26 cellular contexts compared by ENCODE assay signal in genomic region chr6:65191412-65191811, GRCh38.
"Had no signal": no experiment of that assay in that cellular context is flagged by ENCODE, and none has a peak within 500 bp of the region (broad histone marks: within the 10 kb centered on the region; RNA-seq: fewer than 3 reads in every experiment).

No MANE protein-coding gene starts in this region.

- H3K27me3 Mint-ChIP-seq: activated CD4-positive, alpha-beta memory T cell treated with anti-CD3 and anti-CD28 coated beads, Interleukin-2, amount 10 ng/mL, durations not matched to agents 7 days and 5 days; activated CD4-positive, alpha-beta T cell treated with anti-CD3 and anti-CD28 coated beads, Interleukin-2, amount 10 ng/mL, durations not matched to agents 7 days and 5 days; activated naive CD4-positive, alpha-beta T cell treated with anti-CD3 and anti-CD28 coated beads, Interleukin-2, amount 10 ng/mL, durations not matched to agents 7 days and 5 days; activated naive CD8-positive, alpha-beta T cell treated with anti-CD3 and anti-CD28 coated beads, Interleukin-2, amount 10 ng/mL, durations not matched to agents 7 days and 5 days; activated T-cell treated with anti-CD3 and anti-CD28 coated beads, Interleukin-2, amount 50 U/mL, for 24 hours; effector memory CD8-positive, alpha-beta T cell; progenitor cell of endocrine pancreas; stimulated activated naive CD8-positive, alpha-beta T cell treated with anti-CD3 and anti-CD28 coated beads, Interleukin-15, Interleukin-2, amounts not matched to agents 100 ng/mL and 50 ng/mL, for 24 hours had no signal

- H3K9me3 Mint-ChIP-seq: activated CD4-positive, alpha-beta memory T cell treated with anti-CD3 and anti-CD28 coated beads, Interleukin-2, amount 10 ng/mL, durations not matched to agents 7 days and 5 days; activated CD4-positive, alpha-beta T cell treated with anti-CD3 and anti-CD28 coated beads, Interleukin-2, amount 10 ng/mL, durations not matched to agents 7 days and 5 days; activated naive CD8-positive, alpha-beta T cell treated with anti-CD3 and anti-CD28 coated beads, Interleukin-2, amount 10 ng/mL, durations not matched to agents 7 days and 5 days; nephron had no signal

- H3K4me3 ChIP-seq: gastrocnemius medialis, ovary, skin epidermis, thoracic aorta had no signal

- H3K36me3 ChIP-seq: gastrocnemius medialis, ovary, thoracic aorta had no signal

- H3K27me3 ChIP-seq: gastrocnemius medialis, ovary had no signal

- H3K4me3 Mint-ChIP-seq: activated CD4-positive, alpha-beta memory T cell treated with anti-CD3 and anti-CD28 coated beads, Interleukin-2, amount 10 ng/mL, durations not matched to agents 7 days and 5 days; activated CD4-positive, alpha-beta T cell treated with anti-CD3 and anti-CD28 coated beads, Interleukin-2, amount 10 ng/mL, durations not matched to agents 7 days and 5 days; activated naive CD4-positive, alpha-beta T cell treated with anti-CD3 and anti-CD28 coated beads, Interleukin-2, amount 10 ng/mL, durations not matched to agents 7 days and 5 days; activated naive CD8-positive, alpha-beta T cell treated with anti-CD3 and anti-CD28 coated beads, Interleukin-2, amount 10 ng/mL, durations not matched to agents 7 days and 5 days; activated T-cell treated with anti-CD3 and anti-CD28 coated beads, Interleukin-2, amount 50 U/mL, for 24 hours; effector memory CD8-positive, alpha-beta T cell; nephron; stimulated activated effector memory CD8-positive, alpha-beta T cell treated with anti-CD3 and anti-CD28 coated beads, Interleukin-12 subunit alpha, Interleukin-12 subunit beta, amount 100 ng/mL, for 72 hours; stimulated activated naive CD8-positive, alpha-beta T cell treated with anti-CD3 and anti-CD28 coated beads, Interleukin-15, Interleukin-2, amounts not matched to agents 100 ng/mL and 50 ng/mL, for 24 hours had no signal

- DNase-seq: activated CD4-positive, alpha-beta memory T cell treated with anti-CD3 and anti-CD28 coated beads, Interleukin-2, amount 10 ng/mL, durations not matched to agents 7 days and 5 days; activated CD4-positive, alpha-beta T cell treated with anti-CD3 and anti-CD28 coated beads for 1 hour; activated CD4-positive, alpha-beta T cell treated with anti-CD3 and anti-CD28 coated beads, Interleukin-2, amount 10 ng/mL, durations not matched to agents 7 days and 5 days; activated CD8-positive, alpha-beta memory T cell treated with anti-CD3 and anti-CD28 coated beads, Interleukin-2, amount 50 U/mL, for 48 hours; activated gamma-delta T cell; activated naive CD4-positive, alpha-beta T cell treated with anti-CD3 and anti-CD28 coated beads, Interleukin-2, amount 10 ng/mL, durations not matched to agents 7 days and 5 days; activated naive CD8-positive, alpha-beta T cell treated with anti-CD3 and anti-CD28 coated beads, Interleukin-2, amount 10 ng/mL, durations not matched to agents 7 days and 5 days; activated T-cell treated with anti-CD3 and anti-CD28 coated beads, Interleukin-2, amount 50 U/mL, for 24 hours; caudate nucleus; cortex of kidney; effector memory CD8-positive, alpha-beta T cell; erythroblast; gastrocnemius medialis; glutamatergic neuron; left cardiac atrium; left ventricle myocardium superior; ovary; stimulated activated CD4-positive, alpha-beta T cell treated with anti-CD3 and anti-CD28 coated beads, Interleukin-12 subunit alpha, Interleukin-12 subunit beta, amount 100 ng/mL, for 4 hours; stimulated activated CD4-positive, alpha-beta T cell treated with anti-CD3 and anti-CD28 coated beads, Interleukin-4, amount 100 ng/mL, for 24 hours had no signal

- H3K4me1 ChIP-seq: gastrocnemius medialis had no signal

- H3K27ac Mint-ChIP-seq: activated CD4-positive, alpha-beta memory T cell treated with anti-CD3 and anti-CD28 coated beads, Interleukin-2, amount 10 ng/mL, durations not matched to agents 7 days and 5 days; activated CD4-positive, alpha-beta T cell treated with anti-CD3 and anti-CD28 coated beads, Interleukin-2, amount 10 ng/mL, durations not matched to agents 7 days and 5 days; activated naive CD4-positive, alpha-beta T cell treated with anti-CD3 and anti-CD28 coated beads, Interleukin-2, amount 10 ng/mL, durations not matched to agents 7 days and 5 days; activated naive CD8-positive, alpha-beta T cell treated with anti-CD3 and anti-CD28 coated beads, Interleukin-2, amount 10 ng/mL, durations not matched to agents 7 days and 5 days; activated T-cell treated with anti-CD3 and anti-CD28 coated beads, Interleukin-2, amount 50 U/mL, for 24 hours; effector memory CD8-positive, alpha-beta T cell; nephron; progenitor cell of endocrine pancreas; stimulated activated effector memory CD8-positive, alpha-beta T cell treated with anti-CD3 and anti-CD28 coated beads, Interleukin-12 subunit alpha, Interleukin-12 subunit beta, amount 100 ng/mL, for 72 hours; stimulated activated naive CD8-positive, alpha-beta T cell treated with anti-CD3 and anti-CD28 coated beads, Interleukin-15, Interleukin-2, amounts not matched to agents 100 ng/mL and 50 ng/mL, for 24 hours had no signal

- H3K9me3 ChIP-seq: gastrocnemius medialis, ovary, thoracic aorta had no signal

- ATAC-seq: effector memory CD8-positive, alpha-beta T cell; gastrocnemius medialis; left cardiac atrium; left ventricle myocardium superior; sciatic nerve; stimulated activated effector memory CD8-positive, alpha-beta T cell treated with anti-CD3 and anti-CD28 coated beads, Interleukin-12 subunit alpha, Interleukin-12 subunit beta, amount 100 ng/mL, for 72 hours had no signal

- H3K36me3 Mint-ChIP-seq: activated naive CD4-positive, alpha-beta T cell treated with anti-CD3 and anti-CD28 coated beads, Interleukin-2, amount 10 ng/mL, durations not matched to agents 7 days and 5 days; activated naive CD8-positive, alpha-beta T cell treated with anti-CD3 and anti-CD28 coated beads, Interleukin-2, amount 10 ng/mL, durations not matched to agents 7 days and 5 days; stimulated activated effector memory CD8-positive, alpha-beta T cell treated with anti-CD3 and anti-CD28 coated beads, Interleukin-12 subunit alpha, Interleukin-12 subunit beta, amount 100 ng/mL, for 72 hours had no signal

- H3K27ac ChIP-seq: gastrocnemius medialis, ovary, skin epidermis, thoracic aorta had no signal

- H3K4me1 Mint-ChIP-seq: activated CD4-positive, alpha-beta memory T cell treated with anti-CD3 and anti-CD28 coated beads, Interleukin-2, amount 10 ng/mL, durations not matched to agents 7 days and 5 days; activated CD4-positive, alpha-beta T cell treated with anti-CD3 and anti-CD28 coated beads, Interleukin-2, amount 10 ng/mL, durations not matched to agents 7 days and 5 days; activated naive CD4-positive, alpha-beta T cell treated with anti-CD3 and anti-CD28 coated beads, Interleukin-2, amount 10 ng/mL, durations not matched to agents 7 days and 5 days; activated naive CD8-positive, alpha-beta T cell treated with anti-CD3 and anti-CD28 coated beads, Interleukin-2, amount 10 ng/mL, durations not matched to agents 7 days and 5 days; nephron; stimulated activated effector memory CD8-positive, alpha-beta T cell treated with anti-CD3 and anti-CD28 coated beads, Interleukin-12 subunit alpha, Interleukin-12 subunit beta, amount 100 ng/mL, for 72 hours had no signal
